ENCODE assay signal across 28 cellular contexts in genomic region chr4:6702761-6703160, GRCh38. TPM values are rescaled to one million over a fixed set of nuclear protein-coding genes. Genes with fewer than 3 reads are reported as not detected.
DNase-seq lines count a peak whose midpoint lies in the region; ATAC-seq and TF ChIP-seq lines count a peak whose summit lies in the region.
"Had no signal": no experiment of that assay in that cellular context is flagged by ENCODE, and none has a peak within 500 bp of the region (broad histone marks: within the 10 kb centered on the region; RNA-seq: fewer than 3 reads in every experiment).

No MANE protein-coding gene starts in this region.

- H3K27me3 Mint-ChIP-seq in activated T-cell treated with anti-CD3 and anti-CD28 coated beads, Interleukin-2, amount 50 U/mL, for 24 hours, result no peaks in the 10 kb centered on the region
- H3K27me3 Mint-ChIP-seq in CD4-positive, CD25-positive, alpha-beta regulatory T cell, result no peaks in the 10 kb centered on the region
- H3K27me3 Mint-ChIP-seq in activated naive CD8-positive, alpha-beta T cell treated with anti-CD3 and anti-CD28 coated beads, Interleukin-2, amount 50 U/mL, for 24 hours, result no peaks in the 10 kb centered on the region

- H3K9me3 ChIP-seq in CD4-positive, CD25-positive, alpha-beta regulatory T cell (ENCODE audit: control insufficient read depth in 2 of 2, low read length in 2 of 2), result no peaks in the 10 kb centered on the region
- H3K9me3 ChIP-seq in HEK293 (ENCODE audit: control insufficient read depth, insufficient read depth, low read depth, low read length) (no peaks in the 10 kb centered on the region), SJCRH30 (replicated peaks) (0 out of 2 replicates have a peak, but pooled peaks cover 8% of the 10 kb centered on the region)

- peaks cover 46% of the 10 kb centered on the region for H3K4me1 ChIP-seq in CD4-positive, CD25-positive, alpha-beta regulatory T cell (ENCODE audit: control insufficient read depth, insufficient read depth, low read length, poor library complexity, severe bottlenecking)
- no peaks in the 10 kb centered on the region for H3K4me1 ChIP-seq in HEK293 (ENCODE audit: control insufficient read depth, insufficient read depth, low read length)
- peaks cover 3% of the 10 kb centered on the region for H3K4me1 ChIP-seq in SJCRH30

- no peaks in the 10 kb centered on the region for H3K27me3 ChIP-seq in CD4-positive, CD25-positive, alpha-beta regulatory T cell (ENCODE audit: control insufficient read depth, insufficient read depth, low read length)
- H3K27me3 ChIP-seq in SJCRH30, result no peaks in the 10 kb centered on the region
- H3K27me3 ChIP-seq: BLaER1 had no signal

- peak overlapping the region; percentile 67 for H3K27ac Mint-ChIP-seq in activated T-cell treated with anti-CD3 and anti-CD28 coated beads, Interleukin-2, amount 50 U/mL, for 24 hours
- peak overlapping the region in 2 of 3 donors; percentile 42 to 85 for H3K27ac Mint-ChIP-seq in CD4-positive, CD25-positive, alpha-beta regulatory T cell
- peak overlapping the region; percentile 43 for H3K27ac Mint-ChIP-seq in activated naive CD8-positive, alpha-beta T cell treated with anti-CD3 and anti-CD28 coated beads, Interleukin-2, amount 50 U/mL, for 24 hours

- CTCF ChIA-PET in HEK293 (lab: Yijun Ruan, JAX), result no interaction called here

- DNase-seq in activated T-cell treated with anti-CD3 and anti-CD28 coated beads, Interleukin-2, amount 50 U/mL, for 24 hours, result no peak
- DNase-seq in activated T-cell treated with anti-CD3 and anti-CD28 coated beads for 4 hours, result no peak
- no peak for DNase-seq in CD4-positive, CD25-positive, alpha-beta regulatory T cell
- no peak for DNase-seq in activated naive CD8-positive, alpha-beta T cell treated with anti-CD3 and anti-CD28 coated beads, Interleukin-2, amount 50 U/mL, for 24 hours
- no peak for DNase-seq in SJCRH30
- no peak for DNase-seq in A172 (ENCODE audit: low spot score)
- DNase-seq in COLO829 (ENCODE audit: low spot score), result no peak
- DNase-seq: Calu3; CD8-positive, alpha-beta T cell; DMS79 treated with DMSO at 0.1 percent for 48 hours; GF-D8; Karpas-422; NCI-H1092; NCI-H1436; NCI-H187; NCI-H2081 treated with DMSO at 0.1 percent for 48 hours; NCI-H2171; NCI-H226; NCI-H510A; NCI-H69; SHP77 had no signal

- no peak for ATAC-seq in CD4-positive, CD25-positive, alpha-beta regulatory T cell (ENCODE audit: low read depth in 2 of 2)
- no peak for ATAC-seq in activated naive CD8-positive, alpha-beta T cell treated with anti-CD3 and anti-CD28 coated beads, Interleukin-2, amount 50 U/mL, for 24 hours
- ATAC-seq: CD8-positive, alpha-beta T cell; HCT116; Panc1 had no signal

- no peak overlapping the region for H3K27ac ChIP-seq in CD4-positive, CD25-positive, alpha-beta regulatory T cell (ENCODE audit: insufficient read depth, low read length, poor library complexity, severe bottlenecking)
- H3K27ac ChIP-seq in HEK293 (ENCODE audit: extremely low read depth, low read depth, low read length) (no peak overlapping the region), SJCRH30 (no peak overlapping the region)
- H3K27ac ChIP-seq: BLaER1, RWPE1, SK-N-MC had no signal

- H3K4me1 Mint-ChIP-seq in activated T-cell treated with anti-CD3 and anti-CD28 coated beads, Interleukin-2, amount 50 U/mL, for 24 hours (ENCODE audit: low read depth), result peaks cover 76% of the 10 kb centered on the region
- H3K4me1 Mint-ChIP-seq in CD4-positive, CD25-positive, alpha-beta regulatory T cell, result peaks cover 24 to 81% (median 56%) of the 10 kb centered on the region in 4 donors
- peaks cover 63% of the 10 kb centered on the region for H3K4me1 Mint-ChIP-seq in activated naive CD8-positive, alpha-beta T cell treated with anti-CD3 and anti-CD28 coated beads, Interleukin-2, amount 50 U/mL, for 24 hours

- H3K36me3 ChIP-seq in CD4-positive, CD25-positive, alpha-beta regulatory T cell (ENCODE audit: control insufficient read depth, insufficient read depth, low read length), result peaks cover 36% of the 10 kb centered on the region
- H3K36me3 ChIP-seq in HEK293 (ENCODE audit: control insufficient read depth in 2 of 2, insufficient read depth in 1 of 2, low read length in 2 of 2) (peaks cover 0 to 35% of the 10 kb centered on the region in 2 experiments; a peak in 1 of 3 replicates), SJCRH30 (peaks cover 6% of the 10 kb centered on the region)

- H3K4me3 ChIP-seq in CD4-positive, CD25-positive, alpha-beta regulatory T cell (ENCODE audit: low read depth, low read length), result no peak overlapping the region
- no peak overlapping the region for H3K4me3 ChIP-seq in HEK293 (ENCODE audit: low read depth, low read length)
- no peak overlapping the region for H3K4me3 ChIP-seq in SJCRH30
- H3K4me3 ChIP-seq: BLaER1, SK-N-MC had no signal

- POLR2A ChIA-PET in HEK293 (lab: Yijun Ruan, JAX), result no interaction called here

- H3K36me3 Mint-ChIP-seq in activated T-cell treated with anti-CD3 and anti-CD28 coated beads, Interleukin-2, amount 50 U/mL, for 24 hours (ENCODE audit: low read depth), result peaks cover 79% of the 10 kb centered on the region
- peaks cover 64% of the 10 kb centered on the region for H3K36me3 Mint-ChIP-seq in CD4-positive, CD25-positive, alpha-beta regulatory T cell
- peaks cover 39% of the 10 kb centered on the region for H3K36me3 Mint-ChIP-seq in activated naive CD8-positive, alpha-beta T cell treated with anti-CD3 and anti-CD28 coated beads, Interleukin-2, amount 50 U/mL, for 24 hours (ENCODE audit: low read depth)

- H3K4me3 Mint-ChIP-seq in activated T-cell treated with anti-CD3 and anti-CD28 coated beads, Interleukin-2, amount 50 U/mL, for 24 hours, result no peak overlapping the region
- H3K4me3 Mint-ChIP-seq in CD4-positive, CD25-positive, alpha-beta regulatory T cell, result no peak overlapping the region
- no peak overlapping the region for H3K4me3 Mint-ChIP-seq in activated naive CD8-positive, alpha-beta T cell treated with anti-CD3 and anti-CD28 coated beads, Interleukin-2, amount 50 U/mL, for 24 hours
- H3K4me3 Mint-ChIP-seq: CD8-positive, alpha-beta T cell had no signal

- TF ChIP-seq CTCF in HEK293 (tag by site-specific recombination; IDR thresholded peaks at IDR 0.05), result no peak

- H3K9me3 Mint-ChIP-seq in activated T-cell treated with anti-CD3 and anti-CD28 coated beads, Interleukin-2, amount 50 U/mL, for 24 hours, result no peaks in the 10 kb centered on the region
- peaks cover 0 to 1% (median 0%) of the 10 kb centered on the region in 7 donors for H3K9me3 Mint-ChIP-seq in CD4-positive, CD25-positive, alpha-beta regulatory T cell
- H3K9me3 Mint-ChIP-seq in activated naive CD8-positive, alpha-beta T cell treated with anti-CD3 and anti-CD28 coated beads, Interleukin-2, amount 50 U/mL, for 24 hours, result no peaks in the 10 kb centered on the region
- H3K9me3 Mint-ChIP-seq: CD8-positive, alpha-beta T cell had no signal

TF ChIP-seq in HEK293, 187 proteins besides CTCF, POLR2A, EP300 and RAD21:
- TF ChIP-seq ZFP69B (tag by site-specific recombination; IDR thresholded peaks at IDR 0.05) (no peak), SETDB1 (IDR thresholded peaks at IDR 0.05; ENCODE audit: insufficient read length, low read length) (peak; percentile 90)

RNA-seq across cellular contexts. Expression of gene MRFAP1L1, which starts 6.9 kb away (rescaled TPM):
- total RNA-seq in CD4-positive, CD25-positive, alpha-beta regulatory T cell, result 32.6 TPM
- 100 to 1,000 TPM; 139 to 156 (median 150) TPM for polyA plus RNA-seq in CD4-positive, CD25-positive, alpha-beta regulatory T cell
- 88.4 and 88.7 TPM in 2 replicates for total RNA-seq in SJCRH30 (2014; rRNA removed; shearing (Covaris generic))
- 71.6 and 90.6 TPM in 2 replicates for total RNA-seq in A172 (2014; rRNA removed; shearing (Covaris generic))

RNA-seq across cellular contexts. Expression of gene S100P, which starts 9.1 kb away (rescaled TPM):
- not detected for total RNA-seq in CD4-positive, CD25-positive, alpha-beta regulatory T cell
- polyA plus RNA-seq in CD4-positive, CD25-positive, alpha-beta regulatory T cell, result 1 to 10 TPM in 3 of 4 donors, not detected in 1; 1.2 to 4.1 (median 1.5) TPM
- 0.13 and 0.18 TPM in 2 replicates for total RNA-seq in SJCRH30 (2014; rRNA removed; shearing (Covaris generic))
- total RNA-seq in A172 (2014; rRNA removed; shearing (Covaris generic)), result not detected in 2 replicates
- total RNA-seq: OCI-LY7 had no signal

RNA-seq across cellular contexts. Expression of gene BLOC1S4, which starts 13.2 kb away (rescaled TPM):
- 27.5 TPM for total RNA-seq in CD4-positive, CD25-positive, alpha-beta regulatory T cell
- 100 to 1,000 TPM in 1 of 4 donors, 10 to 100 TPM in 3; 81.1 to 103 (median 94.8) TPM for polyA plus RNA-seq in CD4-positive, CD25-positive, alpha-beta regulatory T cell
- total RNA-seq in SJCRH30 (2014; rRNA removed; shearing (Covaris generic)), result 17.2 and 18.2 TPM in 2 replicates
- 16.8 and 23.2 TPM in 2 replicates for total RNA-seq in A172 (2014; rRNA removed; shearing (Covaris generic))
